Comparison of ENCODE assay signal across 14 cellular contexts in genomic region chr16:16120044-16120381, GRCh38.
DNase-seq lines count a peak whose midpoint lies in the region; TF ChIP-seq lines count a peak whose summit lies in the region.
"Had no signal": no experiment of that assay in that cellular context is flagged by ENCODE, and none has a peak within 500 bp of the region (broad histone marks: within the 10 kb centered on the region; RNA-seq: fewer than 3 reads in every experiment).

No MANE protein-coding gene starts in this region.

- H3K27me3 Mint-ChIP-seq in osteocyte (ENCODE audit: unreplicated experiment), result no peaks in the 10 kb centered on the region
- H3K27me3 Mint-ChIP-seq: activated naive CD4-positive, alpha-beta T cell treated with anti-CD3 and anti-CD28 coated beads, Interleukin-2, amount 50 U/mL, for 24 hours; CD8-positive, alpha-beta memory T cell had no signal

- H3K36me3 Mint-ChIP-seq in osteocyte (ENCODE audit: unreplicated experiment), result peaks cover 83% of the 10 kb centered on the region

- H3K27ac ChIP-seq in angular gyrus (ENCODE audit: low read depth, low read length), result peak overlapping the region; percentile 12
- H3K27ac ChIP-seq: neutrophil had no signal

- H3K4me3 Mint-ChIP-seq in osteocyte (ENCODE audit: unreplicated experiment), result no peak overlapping the region
- H3K4me3 Mint-ChIP-seq: activated naive CD4-positive, alpha-beta T cell treated with anti-CD3 and anti-CD28 coated beads, Interleukin-2, amount 50 U/mL, for 24 hours had no signal

- peak overlapping the region; percentile 31 for H3K27ac Mint-ChIP-seq in osteocyte (ENCODE audit: unreplicated experiment)
- H3K27ac Mint-ChIP-seq: activated naive CD4-positive, alpha-beta T cell treated with anti-CD3 and anti-CD28 coated beads, Interleukin-2, amount 50 U/mL, for 24 hours had no signal

- no peak for TF ChIP-seq CTCF in osteocyte (IDR thresholded peaks at IDR 0.05)

- DNase-seq in DMS79 treated with DMSO at 0.1 percent for 48 hours (lab: John Stamatoyannopoulos, UW) (peak; percentile 86), DMS79 (lab: John Stamatoyannopoulos, UW) (no peak), NCI-H1092 (lab: John Stamatoyannopoulos, UW) (peak; percentile 75), osteocyte (ENCODE audit: extremely low spot score, unreplicated experiment) (no peak), mesenteric fat pad (ENCODE audit: low spot score) (no peak), SIG-M5 treated with dmso at 0.1 percent for 504 hours (lab: John Stamatoyannopoulos, UW; ENCODE audit: unreplicated experiment) (no peak), NCI-H446 treated with DMSO at 0.1 percent for 48 hours (lab: John Stamatoyannopoulos, UW) (no peak)
- DNase-seq: activated CD8-positive, alpha-beta memory T cell treated with anti-CD3 and anti-CD28 coated beads for 24 hours; CD8-positive, alpha-beta memory T cell; MM.1S; NK-92 treated with Interleukin-12 subunit alpha and Interleukin-12 subunit beta, amount 100 ng/mL, for 24 hours had no signal

- no peaks in the 10 kb centered on the region for H3K4me1 Mint-ChIP-seq in osteocyte (ENCODE audit: unreplicated experiment)
- H3K4me1 Mint-ChIP-seq: CD8-positive, alpha-beta memory T cell had no signal

- H3K9me3 Mint-ChIP-seq in osteocyte (ENCODE audit: unreplicated experiment), result peaks cover 3% of the 10 kb centered on the region

Comparison
In these comparisons a context has a peak if more than half of its experiments do, and no peak if none do; other contexts are left out.
1. DNase-seq: peak in DMS79 treated with DMSO at 0.1 percent for 48 hours (single experiment) and NCI-H1092 (single experiment); none in DMS79 (single experiment), osteocyte (single experiment), mesenteric fat pad (single experiment), SIG-M5 treated with dmso at 0.1 percent for 504 hours (single experiment) and NCI-H446 treated with DMSO at 0.1 percent for 48 hours (single experiment).